ENCODE assay signal across 8 cellular contexts in the genomic region with DNA sequence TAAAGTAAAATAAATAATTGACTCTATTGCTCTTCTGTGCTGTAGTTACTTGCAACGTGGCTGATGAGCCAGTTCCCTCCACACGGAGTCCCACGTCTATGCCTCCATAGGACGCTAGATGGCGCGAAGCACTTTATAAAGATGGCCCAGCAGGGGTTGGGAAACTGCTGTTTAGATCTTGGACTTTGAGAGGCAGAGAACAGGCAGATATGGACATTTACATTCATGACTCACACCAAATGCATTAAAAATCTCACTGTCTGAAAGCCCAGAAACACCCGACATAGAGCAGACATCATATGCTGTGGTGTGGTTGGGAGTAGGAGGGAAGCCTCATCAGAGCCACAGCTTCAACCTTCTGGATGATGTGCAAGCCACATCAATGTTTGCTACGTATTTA.
DNase-seq lines count a peak whose midpoint lies in the region; ATAC-seq and TF ChIP-seq lines count a peak whose summit lies in the region.

No MANE protein-coding gene starts in this region.

- POLR2A ChIA-PET in MCF 10A (lab: Yijun Ruan, JAX), result interaction anchor here (1.4 kb wide), 1 partner anchor 48 kb away, joined by 4 read pairs; no protein-coding TSS in a partner anchor

- H3K36me3 Mint-ChIP-seq in MCF 10A (ENCODE audit: insufficient read depth, unreplicated experiment), result no peaks in the 10 kb centered on the region

- peak; percentile 65 for DNase-seq in AG08396 (ENCODE audit: low spot score)
- DNase-seq in NCI-H1436 (lab: John Stamatoyannopoulos, UW), result peak; percentile 91
- peak; percentile 47 for DNase-seq in SKM-1 treated with dmso at 0.1 percent for 144 hours (lab: John Stamatoyannopoulos, UW; ENCODE audit: unreplicated experiment)
- DNase-seq in MCF 10A (ENCODE audit: unreplicated experiment), result peak; percentile 89
- DNase-seq in inferior parietal cortex (ENCODE audit: extremely low spot score), result peak; percentile 98
- peak; percentile 22 to 27 for DNase-seq in stimulated activated CD4-positive, alpha-beta T cell treated with anti-CD3 and anti-CD28 coated beads, Interleukin-15, amount 100 ng/mL, for 48 hours (ENCODE audit: low read depth in 2 of 2)

- peak; percentile 87 for TF ChIP-seq CTCF in MCF 10A (IDR thresholded peaks at IDR 0.05; ENCODE audit: unreplicated experiment)

- no peak overlapping the region for H3K27ac Mint-ChIP-seq in MCF 10A (ENCODE audit: low read depth, unreplicated experiment)

- peaks cover 20% of the 10 kb centered on the region for H3K27me3 Mint-ChIP-seq in MCF 10A (ENCODE audit: insufficient read depth, unreplicated experiment)

- peaks cover 5% of the 10 kb centered on the region for H3K4me1 Mint-ChIP-seq in MCF 10A (ENCODE audit: insufficient read depth, unreplicated experiment)

- H3K9me3 Mint-ChIP-seq in MCF 10A (ENCODE audit: unreplicated experiment), result no peaks in the 10 kb centered on the region

- intact Hi-C loops in MCF 10A (cut with micrococcal nuclease), result loop anchor here (1.0 kb wide), 3 partner anchors 162 to 944 kb away; no protein-coding TSS in a partner anchor

- BruUV-seq in MCF 10A (replicated peaks; lab: Mats Ljungman, UMichigan), result no TSS peak

- no peak overlapping the region for H3K4me3 Mint-ChIP-seq in MCF 10A (ENCODE audit: unreplicated experiment)

- ATAC-seq in GM18517 (IDR thresholded peaks at IDR 0.05; ENCODE audit: unreplicated experiment), result peak; percentile 96
- peak; percentile 79 for ATAC-seq in HG02943 (IDR thresholded peaks at IDR 0.05; ENCODE audit: low read depth, unreplicated experiment)

- CTCF ChIA-PET in MCF 10A (lab: Yijun Ruan, JAX), result interaction anchor here (0.5 to 8.9 kb wide), 27 partner anchors 8 to 956 kb away, joined by 3 to 85 read pairs (median 3); no protein-coding TSS in a partner anchor

Comparison
In these comparisons a context has a peak if more than half of its experiments do, and no peak if none do; other contexts are left out.
1. Peak in every context shown above with its lines: DNase-seq and ATAC-seq.
2. DNase-seq: peak in every context shown above with its lines; median percentile 98 in inferior parietal cortex; 91 in NCI-H1436; 89 in MCF 10A; 65 in AG08396; 47 in SKM-1 treated with dmso at 0.1 percent for 144 hours; 24 in stimulated activated CD4-positive, alpha-beta T cell treated with anti-CD3 and anti-CD28 coated beads, Interleukin-15, amount 100 ng/mL, for 48 hours.